ENCODE assay signal across 18 cellular contexts in genomic region chr11:63572026-63572688, GRCh38. TPM values are rescaled to one million over a fixed set of nuclear protein-coding genes. Genes with fewer than 3 reads are reported as not detected.
DNase-seq lines count a peak whose midpoint lies in the region; ATAC-seq and TF ChIP-seq lines count a peak whose summit lies in the region.
"Had no signal": no experiment of that assay in that cellular context is flagged by ENCODE, and none has a peak within 500 bp of the region (broad histone marks: within the 10 kb centered on the region; RNA-seq: fewer than 3 reads in every experiment).

No MANE protein-coding gene starts in this region.

- peak overlapping the region in 53 of 59 donors; percentile 10 to 87 (median 63) for H3K27ac ChIP-seq in dorsolateral prefrontal cortex
- H3K27ac ChIP-seq in foreskin keratinocyte, result no peak overlapping the region
- H3K27ac ChIP-seq: epithelial cell of prostate, heart left ventricle, Peyer's patch had no signal

- ATAC-seq in GM21447 (IDR thresholded peaks at IDR 0.05; ENCODE audit: unreplicated experiment) (peak; percentile 57), foreskin keratinocyte (no peak), left lobe of liver (no peak)
- ATAC-seq: heart left ventricle, left colon had no signal

- no peak overlapping the region for H3K4me3 ChIP-seq in GM12865 (ENCODE audit: low read depth, low read length)
- no peak overlapping the region for H3K4me3 ChIP-seq in dorsolateral prefrontal cortex
- H3K4me3 ChIP-seq: heart left ventricle, Peyer's patch had no signal

- TF ChIP-seq CTCF in GM12865 (IDR thresholded peaks at IDR 0.05; ENCODE audit: insufficient read depth, low read depth, low read length, missing control alignments), result no peak
- no peak for TF ChIP-seq CTCF in dorsolateral prefrontal cortex (IDR thresholded peaks at IDR 0.05 in 54 of 56, conservative IDR thresholded peaks at IDR 0.05 in 2 of 56; ENCODE audit: low read depth in 1 of 56, partially characterized antibody in 56 of 56)
- TF ChIP-seq CTCF in foreskin keratinocyte (conservative IDR thresholded peaks at IDR 0.05), result no peak

- peaks cover 9% of the 10 kb centered on the region for H3K4me1 ChIP-seq in foreskin keratinocyte

- no peaks in the 10 kb centered on the region for H3K27me3 ChIP-seq in dorsolateral prefrontal cortex
- H3K27me3 ChIP-seq in foreskin keratinocyte, result no peaks in the 10 kb centered on the region
- H3K27me3 ChIP-seq: heart left ventricle, Peyer's patch had no signal

- DNase-seq in GM12865 (ENCODE audit: low read depth) (peak; percentile 80), NAMALWA (ENCODE audit: low spot score) (peak; percentile 40), dorsolateral prefrontal cortex (no peak), HuH-7 (ENCODE audit: low spot score) (no peak), foreskin keratinocyte (no peak), left lobe of liver (ENCODE audit: low spot score) (no peak), NCI-H524 treated with DMSO at 0.1 percent for 48 hours (lab: John Stamatoyannopoulos, UW) (no peak)
- DNase-seq: activated CD4-positive, alpha-beta memory T cell treated with anti-CD3 and anti-CD28 coated beads, Interleukin-2, amount 10 ng/mL, durations not matched to agents 7 days and 5 days; activated naive CD4-positive, alpha-beta T cell treated with Interleukin-2 at 50 U/mL for 16 hours; heart left ventricle; left colon; NCI-H1048; stimulated activated naive CD4-positive, alpha-beta T cell treated with Interleukin-2 at 50 U/mL for 16 hours; T1000 had no signal

- intact Hi-C loops in dorsolateral prefrontal cortex (cut with DNase I), result loop anchor here in 1 of 2 donors (5.0 kb wide), 2 partner anchors 35 to 40 kb away; partner anchors contain the start of genes PLAAT3 and PLAAT4

RNA-seq across cellular contexts. Expression of gene PLAAT2, which starts 9.0 kb away (rescaled TPM):
- total RNA-seq in dorsolateral prefrontal cortex (1 to 10 TPM in 9 of 120 experiments, under 1 TPM in 13, not detected in 98; 0.64 to 1.7 (median 0.90) TPM), foreskin keratinocyte (0.20 TPM in 1 of 2 replicates, not detected in the other), left lobe of liver (1.2 TPM)
- 0.22 TPM in 1 of 2 replicates, not detected in the other for polyA plus RNA-seq in foreskin keratinocyte
- total RNA-seq: activated CD4-positive, alpha-beta memory T cell treated with anti-CD3 and anti-CD28 coated beads, Interleukin-2, amount 10 ng/mL, durations not matched to agents 7 days and 5 days had no signal
- polyA plus RNA-seq: BJ had no signal

RNA-seq across cellular contexts. Expression of gene PLAAT4, which starts 35.5 kb away (rescaled TPM):
- total RNA-seq in dorsolateral prefrontal cortex, result 100 to 1,000 TPM in 2 of 120 experiments, 10 to 100 TPM in 118; 11.2 to 117 (median 25.4) TPM
- 2.6 and 3.9 TPM in 2 replicates for total RNA-seq in foreskin keratinocyte
- 3.8 and 4.0 TPM in 2 replicates for polyA plus RNA-seq in foreskin keratinocyte
- total RNA-seq in left lobe of liver, result 47.6 TPM

RNA-seq across cellular contexts. Expression of gene PLAAT3, which starts 42.1 kb away (rescaled TPM):
- 100 to 1,000 TPM in 100 of 120 experiments, 10 to 100 TPM in 20; 68.4 to 465 (median 140) TPM for total RNA-seq in dorsolateral prefrontal cortex
- 0.14 and 0.58 TPM in 2 replicates for total RNA-seq in foreskin keratinocyte
- 0.26 and 0.74 TPM in 2 replicates for polyA plus RNA-seq in foreskin keratinocyte
- total RNA-seq in left lobe of liver, result 74.6 TPM

Comparison
In these comparisons a context has a peak if more than half of its experiments do, and no peak if none do; other contexts are left out.
1. DNase-seq: peak in GM12865 (single experiment) and NAMALWA (single experiment); none in dorsolateral prefrontal cortex (0 of 10), HuH-7 (single experiment), foreskin keratinocyte (0 of 2), left lobe of liver (single experiment) and NCI-H524 treated with DMSO at 0.1 percent for 48 hours (single experiment).
2. RNA of gene PLAAT3, which starts 42.1 kb away (total RNA-seq): 68.4 to 465 TPM in dorsolateral prefrontal cortex and 74.6 TPM in left lobe of liver (single experiment); 0.14 to 0.58 TPM in foreskin keratinocyte; every median in the first group is over 10 times any median in the second.